ENCODE assay signal across 25 cellular contexts in the genomic region with DNA sequence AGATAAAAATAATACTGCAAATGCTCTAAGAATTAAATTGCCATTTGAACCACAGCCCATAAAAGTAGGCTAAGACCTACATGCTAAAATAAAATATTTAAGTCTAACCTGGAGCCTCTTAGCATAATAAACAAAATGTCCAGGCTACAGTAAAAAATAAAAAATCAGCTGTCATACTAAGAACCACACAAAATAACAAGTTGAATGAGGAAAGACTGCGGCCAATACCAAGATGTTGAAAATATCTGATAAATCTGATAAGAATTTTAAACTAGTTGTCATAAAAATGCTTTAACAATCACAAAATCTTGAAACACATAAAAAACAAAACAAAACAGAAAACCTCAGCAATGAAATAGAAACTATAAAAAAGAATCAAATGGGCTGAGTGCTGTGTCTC.
"Had no signal": no experiment of that assay in that cellular context is flagged by ENCODE, and none has a peak within 500 bp of the region (broad histone marks: within the 10 kb centered on the region; RNA-seq: fewer than 3 reads in every experiment).

No MANE protein-coding gene starts in this region.

- H3K27me3 ChIP-seq: hepatocyte, right atrium auricular region had no signal

- DNase-seq: dermis blood vessel endothelial cell; effector memory CD4-positive, alpha-beta T cell; erythroblast; esophagus squamous epithelium; foreskin fibroblast; gastrocnemius medialis; heart left ventricle; kidney; mucosa of descending colon; naive B cell; stimulated activated CD4-positive, alpha-beta T cell treated with anti-CD3 and anti-CD28 coated beads, Interleukin-2, amount 100 ng/mL, for 24 hours; stimulated activated CD4-positive, alpha-beta T cell treated with anti-CD3 and anti-CD28 coated beads, Interleukin-4, amount 100 ng/mL, for 24 hours; stimulated activated naive CD4-positive, alpha-beta T cell treated with Interleukin-2 at 50 U/mL for 16 hours; stomach; thyroid gland had no signal

- ATAC-seq: gastrocnemius medialis; heart left ventricle; left lobe of liver; mucosa of descending colon; natural killer cell treated with Interleukin-12 subunit alpha and Interleukin-12 subunit beta and Interleukin-15 and Interleukin-18, amount 100 ng/mL, for 72 hours; sciatic nerve; stimulated activated effector memory CD8-positive, alpha-beta T cell treated with anti-CD3 and anti-CD28 coated beads, Interleukin-12 subunit alpha, Interleukin-12 subunit beta, amount 100 ng/mL, for 72 hours had no signal

- H3K4me2 ChIP-seq: hepatocyte had no signal

- H3K9me3 ChIP-seq: esophagus squamous epithelium, gastrocnemius medialis, heart left ventricle, mucosa of descending colon, neutrophil, prostate gland, right atrium auricular region, stomach, thyroid gland had no signal

- H3K4me3 ChIP-seq: coronary artery, esophagus squamous epithelium, gastrocnemius medialis, heart left ventricle, hepatocyte, lung, mucosa of descending colon, prostate gland, right atrium auricular region, stomach, thyroid gland had no signal

- H3K36me3 ChIP-seq: esophagus squamous epithelium, gastrocnemius medialis, heart left ventricle, neutrophil, prostate gland, right atrium auricular region, stomach, thyroid gland had no signal

- H3K4me1 ChIP-seq: esophagus squamous epithelium, gastrocnemius medialis, heart left ventricle, prostate gland, right atrium auricular region, stomach, thyroid gland had no signal

- H3K27ac ChIP-seq: coronary artery, esophagus squamous epithelium, gastrocnemius medialis, heart left ventricle, hepatocyte, neutrophil, prostate gland, right atrium auricular region, stomach, thyroid gland had no signal

- H2AFZ ChIP-seq: hepatocyte had no signal

- H3K79me2 ChIP-seq: hepatocyte had no signal

- FAIRE-seq: kidney had no signal
